Comparison of ENCODE assay signal across 7 cellular contexts in genomic region chr11:122656631-122657101, GRCh38. TPM values are rescaled to one million over a fixed set of nuclear protein-coding genes. Genes with fewer than 3 reads are reported as not detected.
DNase-seq lines count a peak whose midpoint lies in the region; ATAC-seq and TF ChIP-seq lines count a peak whose summit lies in the region.

No MANE protein-coding gene starts in this region.

- H3K27ac ChIP-seq in Peyer's patch: peak overlapping the region; percentile 75 to 96 (median 88)
- no peak overlapping the region for H3K27ac ChIP-seq in hepatocyte

- H3K9me3 ChIP-seq in Peyer's patch (no peaks in the 10 kb centered on the region), hepatocyte (ENCODE audit: low read depth) (no peaks in the 10 kb centered on the region), BE2C (no peaks in the 10 kb centered on the region)

- H3K4me3 ChIP-seq in Peyer's patch (peak overlapping the region; percentile 74 to 99 (median 82)), hepatocyte (peak overlapping the region; percentile 80), BE2C (ENCODE audit: low read depth, low read length) (no peak overlapping the region)

- H3K36me3 ChIP-seq in Peyer's patch (no peaks in the 10 kb centered on the region), hepatocyte (replicated peaks; ENCODE audit: insufficient read depth, low read depth) (no peaks in the 10 kb centered on the region), BE2C (no peaks in the 10 kb centered on the region)

- DNase-seq in Peyer's patch (peak in 2 of 3 donors; percentile 32 to 61), amygdala (lab: John Stamatoyannopoulos, UW) (peak in 32 of 56 donors; percentile 5 to 73 (median 41)), hepatocyte (ENCODE audit: low spot score) (peak; percentile 42), retina (peak; percentile 78), mesenteric fat pad (ENCODE audit: low spot score) (no peak), BE2C (no peak)

- H3K9me2 ChIP-seq in hepatocyte (replicated peaks; ENCODE audit: insufficient read depth): no peaks in the 10 kb centered on the region

- H3K79me2 ChIP-seq in hepatocyte: peaks cover 8% of the 10 kb centered on the region

- TF ChIP-seq CTCF in Peyer's patch (IDR thresholded peaks at IDR 0.05): no peak
- no peak for TF ChIP-seq CTCF in hepatocyte (IDR thresholded peaks at IDR 0.05; ENCODE audit: poor library complexity)
- TF ChIP-seq CTCF in BE2C (IDR thresholded peaks at IDR 0.05; ENCODE audit: low read depth, low read length): no peak

- no peaks in the 10 kb centered on the region for H4K20me1 ChIP-seq in hepatocyte (ENCODE audit: insufficient read depth, poor library complexity, severe bottlenecking)

- TF ChIP-seq POLR2A in Peyer's patch (IDR thresholded peaks at IDR 0.05): no peak

- H2AFZ ChIP-seq in hepatocyte: peak overlapping the region; percentile 99

- 6% methylated on average over 25 of the region's 25 CpGs for WGBS in hepatocyte (ENCODE audit: low lambda C conversion rate, missing lambda C conversion rate)

- peak; percentile 24 for ATAC-seq in GM21360 (IDR thresholded peaks at IDR 0.05; ENCODE audit: unreplicated experiment)

- H3K4me2 ChIP-seq in hepatocyte: peak overlapping the region; percentile 99

- no peaks in the 10 kb centered on the region for H3K27me3 ChIP-seq in Peyer's patch
- H3K27me3 ChIP-seq in hepatocyte: peaks cover 37% of the 10 kb centered on the region
- H3K27me3 ChIP-seq in BE2C: peaks cover 45% of the 10 kb centered on the region

- H3K4me1 ChIP-seq in Peyer's patch (peaks cover 0 to 13% (median 4%) of the 10 kb centered on the region in 4 donors), hepatocyte (ENCODE audit: insufficient read depth) (peaks cover 11% of the 10 kb centered on the region), BE2C (no peaks in the 10 kb centered on the region)

RNA-seq across cellular contexts. Expression of gene UBASH3B, which starts 1.1 kb away (rescaled TPM):
- total RNA-seq in Peyer's patch: 10 to 100 TPM in 1 of 4 donors, 1 to 10 TPM in 3; 2.3 to 14.9 (median 5.2) TPM
- 5.2 and 11.1 TPM in 2 replicates for total RNA-seq in hepatocyte
- polyA plus RNA-seq in hepatocyte: 5.1 and 9.1 TPM in 2 replicates
- 51.3 TPM for total RNA-seq in mesenteric fat pad
- polyA plus RNA-seq in BE2C (2012; ENCODE audit: insufficient read depth, insufficient read length, low read depth): not detected

Comparison
In these comparisons a context has a peak if more than half of its experiments do, and no peak if none do; other contexts are left out.
1. DNase-seq: peak in Peyer's patch (2 of 3), amygdala (32 of 56), hepatocyte (single experiment) and retina (single experiment); none in mesenteric fat pad (single experiment) and BE2C (single experiment).